In the genomic region with DNA sequence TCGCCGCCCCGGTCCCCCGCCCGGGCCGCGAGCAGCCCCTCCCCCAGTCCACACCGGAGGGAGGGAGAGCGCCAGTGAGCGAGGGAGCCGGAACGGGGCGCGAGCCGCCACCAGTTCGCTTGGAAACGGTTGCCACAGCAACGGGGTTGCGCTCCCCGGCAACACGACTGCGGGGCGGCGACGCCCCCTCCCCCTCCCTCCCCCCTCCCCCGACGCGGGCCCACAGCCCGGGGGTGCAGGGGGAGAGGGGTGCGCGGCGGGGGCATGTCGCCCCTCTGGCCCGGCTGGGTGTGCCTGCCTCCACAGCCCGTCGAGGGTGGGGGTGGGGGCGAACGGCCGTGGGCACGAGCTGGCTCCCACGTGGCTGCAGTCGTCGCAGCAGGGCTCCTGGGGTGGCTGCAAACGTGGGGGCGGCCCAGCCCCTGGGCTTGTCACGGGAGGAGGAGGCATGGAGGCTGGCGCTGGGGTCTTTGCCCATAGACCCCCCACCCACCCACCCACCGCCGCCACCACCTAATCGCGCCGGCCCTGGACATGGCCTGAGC, we compare ENCODE assay signal across 8 cellular contexts. TPM values are rescaled to one million over a fixed set of nuclear protein-coding genes. Genes with fewer than 3 reads are reported as not detected.
DNase-seq lines count a peak whose midpoint lies in the region; ATAC-seq, FAIRE-seq and TF ChIP-seq lines count a peak whose summit lies in the region.

No MANE protein-coding gene starts in this region.

- H3K4me2 ChIP-seq in fibroblast of lung (ENCODE audit: extremely low read depth, insufficient read depth, low read length) (peak overlapping the region; percentile 64), neural progenitor cell (peak overlapping the region; percentile 80)

- DNase-seq in BE2C (peak; percentile 87), NCI-H774 (lab: John Stamatoyannopoulos, UW) (peak; percentile 56), fibroblast of lung (ENCODE audit: low read depth in 2 of 2) (peak; percentile 36 to 53), neural progenitor cell (ENCODE audit: low spot score) (peak; percentile 94), urothelium cell line (ENCODE audit: low spot score) (peak; percentile 75)
- DNase-seq in activated T-cell treated with anti-CD3 and anti-CD28 coated beads, Interleukin-2, amount 50 U/mL, for 72 hours, result peak; percentile 63 to 69

- no peaks in the 10 kb centered on the region for H3K79me2 ChIP-seq in fibroblast of lung (ENCODE audit: control insufficient read depth, insufficient read depth, low read length)
- H3K79me2 ChIP-seq in neural progenitor cell (ENCODE audit: low read depth), result no peaks in the 10 kb centered on the region

- no peak for TF ChIP-seq CTCF in BE2C (IDR thresholded peaks at IDR 0.05; ENCODE audit: low read depth, low read length)
- no peak for TF ChIP-seq CTCF in fibroblast of lung (conservative IDR thresholded peaks at IDR 0.05 in 1 of 2, IDR thresholded peaks at IDR 0.05 in 1 of 2; ENCODE audit: low read depth in 1 of 2, low read length in 2 of 2)
- no peak for TF ChIP-seq CTCF in neural progenitor cell (IDR thresholded peaks at IDR 0.05)

- H3K27me3 Mint-ChIP-seq in activated T-cell treated with anti-CD3 and anti-CD28 coated beads, Interleukin-2, amount 50 U/mL, for 72 hours (ENCODE audit: low read depth), result no peaks in the 10 kb centered on the region
- H3K27me3 Mint-ChIP-seq in neural progenitor cell (ENCODE audit: insufficient read depth, low read depth), result peaks cover 14% of the 10 kb centered on the region

- H3K9me3 Mint-ChIP-seq in activated T-cell treated with anti-CD3 and anti-CD28 coated beads, Interleukin-2, amount 50 U/mL, for 72 hours, result no peaks in the 10 kb centered on the region
- no peaks in the 10 kb centered on the region for H3K9me3 Mint-ChIP-seq in neural progenitor cell

- peaks cover 43% of the 10 kb centered on the region for H3F3A ChIP-seq in neural progenitor cell (ENCODE audit: low read depth)

- H3K4me3 ChIP-seq in BE2C (ENCODE audit: low read depth, low read length), result peak overlapping the region; percentile 66
- peak overlapping the region in 3 of 4 experiments; percentile 39 to 69 (median 42) for H3K4me3 ChIP-seq in fibroblast of lung (replicated peaks in 1 of 4; ENCODE audit: control extremely low read depth in 1 of 4, insufficient read depth in 1 of 4, low read depth in 3 of 4, low read length in 4 of 4)
- peak overlapping the region; percentile 93 for H3K4me3 ChIP-seq in neural progenitor cell

- peak overlapping the region; percentile 73 for H3K9ac ChIP-seq in fibroblast of lung (ENCODE audit: insufficient read depth, low read length)
- H3K9ac ChIP-seq in neural progenitor cell, result no peak overlapping the region

- no peak for FAIRE-seq in urothelium cell line (lab: Jason Lieb, UNC)

- H3K36me3 Mint-ChIP-seq in activated T-cell treated with anti-CD3 and anti-CD28 coated beads, Interleukin-2, amount 50 U/mL, for 72 hours (ENCODE audit: insufficient read depth in 2 of 2), result peaks cover 0 to 2% of the 10 kb centered on the region in 2 donors
- H3K36me3 Mint-ChIP-seq in neural progenitor cell, result peaks cover 4% of the 10 kb centered on the region

- peaks cover 19% of the 10 kb centered on the region for H3K4me1 ChIP-seq in BE2C
- peaks cover 7% of the 10 kb centered on the region for H3K4me1 ChIP-seq in fibroblast of lung (ENCODE audit: control insufficient read depth, extremely low read depth, insufficient read depth, low read length)
- H3K4me1 ChIP-seq in neural progenitor cell, result peaks cover 17% of the 10 kb centered on the region

- H3K27ac ChIP-seq in fibroblast of lung (ENCODE audit: insufficient read depth, low read length) (no peak overlapping the region), neural progenitor cell (no peak overlapping the region)

- H3K27ac Mint-ChIP-seq in activated T-cell treated with anti-CD3 and anti-CD28 coated beads, Interleukin-2, amount 50 U/mL, for 72 hours, result no peak overlapping the region
- H3K27ac Mint-ChIP-seq in neural progenitor cell, result no peak overlapping the region

- no peaks in the 10 kb centered on the region for H4K20me1 ChIP-seq in fibroblast of lung (ENCODE audit: control insufficient read depth, extremely low read depth, insufficient read depth, low read length)
- H4K20me1 ChIP-seq in neural progenitor cell (ENCODE audit: low read depth), result peaks cover 19% of the 10 kb centered on the region

- H3K9me3 ChIP-seq in BE2C (no peaks in the 10 kb centered on the region), fibroblast of lung (ENCODE audit: control insufficient read depth, insufficient read depth, low read depth, low read length) (no peaks in the 10 kb centered on the region), neural progenitor cell (ENCODE audit: low read depth) (no peaks in the 10 kb centered on the region)

- peak; percentile 36 for ATAC-seq in GM19043 (IDR thresholded peaks at IDR 0.05; ENCODE audit: low read depth, unreplicated experiment)
- ATAC-seq in HG03175 (IDR thresholded peaks at IDR 0.05; ENCODE audit: unreplicated experiment), result peak; percentile 39
- peak; percentile 29 to 33 for ATAC-seq in activated T-cell treated with anti-CD3 and anti-CD28 coated beads, Interleukin-2, amount 50 U/mL, for 72 hours (replicated peaks in 1 of 2)

- H3K4me1 Mint-ChIP-seq in activated T-cell treated with anti-CD3 and anti-CD28 coated beads, Interleukin-2, amount 50 U/mL, for 72 hours (ENCODE audit: low read depth), result peaks cover 58% of the 10 kb centered on the region
- peaks cover 48% of the 10 kb centered on the region for H3K4me1 Mint-ChIP-seq in neural progenitor cell

- no peak overlapping the region for H2AFZ ChIP-seq in fibroblast of lung (ENCODE audit: low read length)
- peak overlapping the region; percentile 57 for H2AFZ ChIP-seq in neural progenitor cell (replicated peaks)

- no peaks in the 10 kb centered on the region for H3K27me3 ChIP-seq in BE2C
- H3K27me3 ChIP-seq in fibroblast of lung (ENCODE audit: control insufficient read depth, insufficient read depth, low read length), result no peaks in the 10 kb centered on the region
- no peaks in the 10 kb centered on the region for H3K27me3 ChIP-seq in neural progenitor cell

- peak overlapping the region; percentile 74 to 84 for H3K4me3 Mint-ChIP-seq in activated T-cell treated with anti-CD3 and anti-CD28 coated beads, Interleukin-2, amount 50 U/mL, for 72 hours
- peak overlapping the region; percentile 71 for H3K4me3 Mint-ChIP-seq in neural progenitor cell

- peaks cover 11% of the 10 kb centered on the region; the same call in 1 of the 2 replicates for H3K36me3 ChIP-seq in BE2C
- peaks cover 3% of the 10 kb centered on the region for H3K36me3 ChIP-seq in fibroblast of lung (ENCODE audit: control insufficient read depth, insufficient read depth, low read length)
- H3K36me3 ChIP-seq in neural progenitor cell, result no peaks in the 10 kb centered on the region

RNA-seq across cellular contexts. Expression of a gene that starts 0.5 kb away (rescaled TPM):
- polyA plus RNA-seq in BE2C (2012; ENCODE audit: insufficient read depth, insufficient read length, low read depth), result 84.9 TPM
- total RNA-seq in activated T-cell treated with anti-CD3 and anti-CD28 coated beads, Interleukin-2, amount 50 U/mL, for 72 hours, result 10 to 100 TPM; 12.1 to 16.0 TPM
- total RNA-seq in fibroblast of lung, result 2.1 and 2.3 TPM in 2 replicates
- polyA plus RNA-seq in fibroblast of lung, result 1.6 TPM in 2 replicates
- polyA plus RNA-seq in fibroblast of lung (2012), result 3.1 and 5.9 TPM in 2 replicates
- polyA minus RNA-seq in fibroblast of lung (ENCODE audit: low replicate concordance), result 0.78 and 1.9 TPM in 2 replicates
- 4.5 and 31.7 TPM in 2 replicates for total RNA-seq in neural progenitor cell (ENCODE audit: low replicate concordance)

RNA-seq across cellular contexts. Expression of a gene that starts 20.7 kb away (rescaled TPM):
- polyA plus RNA-seq in BE2C (2012; ENCODE audit: insufficient read depth, insufficient read length, low read depth), result 58.6 TPM
- total RNA-seq in activated T-cell treated with anti-CD3 and anti-CD28 coated beads, Interleukin-2, amount 50 U/mL, for 72 hours, result 100 to 1,000 TPM; 133 to 135 TPM
- total RNA-seq in fibroblast of lung (13.1 and 15.0 TPM in 2 replicates), neural progenitor cell (ENCODE audit: low replicate concordance) (24.0 and 50.6 TPM in 2 replicates)
- polyA plus RNA-seq in fibroblast of lung, result 15.8 and 23.4 TPM in 2 replicates
- 16.0 and 28.2 TPM in 2 replicates for polyA plus RNA-seq in fibroblast of lung (2012)
- polyA minus RNA-seq in fibroblast of lung (ENCODE audit: low replicate concordance), result 9.2 and 18.0 TPM in 2 replicates

RNA-seq across cellular contexts. Expression of a gene that starts 26.3 kb away (rescaled TPM):
- polyA plus RNA-seq in BE2C (2012; ENCODE audit: insufficient read depth, insufficient read length, low read depth), result 454 TPM
- 10 to 100 TPM; 69.5 to 98.8 TPM for total RNA-seq in activated T-cell treated with anti-CD3 and anti-CD28 coated beads, Interleukin-2, amount 50 U/mL, for 72 hours
- 96.4 and 102 TPM in 2 replicates for total RNA-seq in fibroblast of lung
- polyA plus RNA-seq in fibroblast of lung, result 138 and 181 TPM in 2 replicates
- 168 and 193 TPM in 2 replicates for polyA plus RNA-seq in fibroblast of lung (2012)
- polyA minus RNA-seq in fibroblast of lung (ENCODE audit: low replicate concordance), result 167 and 256 TPM in 2 replicates
- total RNA-seq in neural progenitor cell (ENCODE audit: low replicate concordance), result 113 and 338 TPM in 2 replicates

RNA-seq across cellular contexts. Expression of a gene that starts 37.8 kb away (rescaled TPM):
- polyA plus RNA-seq in BE2C (2012; ENCODE audit: insufficient read depth, insufficient read length, low read depth), result 68.2 TPM
- total RNA-seq in activated T-cell treated with anti-CD3 and anti-CD28 coated beads, Interleukin-2, amount 50 U/mL, for 72 hours, result 1 to 10 TPM; 6.5 to 6.7 TPM
- total RNA-seq in fibroblast of lung, result under 0.01 and 0.50 TPM in 2 replicates
- 0.10 and 0.19 TPM in 2 replicates for polyA plus RNA-seq in fibroblast of lung
- 0.35 and 0.46 TPM in 2 replicates for polyA plus RNA-seq in fibroblast of lung (2012)
- polyA minus RNA-seq in fibroblast of lung (ENCODE audit: low replicate concordance), result not detected in 2 replicates
- 2.0 TPM in 1 of 2 replicates, not detected in the other for total RNA-seq in neural progenitor cell (ENCODE audit: low replicate concordance)

RNA-seq across cellular contexts. Expression of a gene that starts 46.7 kb away (rescaled TPM):
- not detected for polyA plus RNA-seq in BE2C (2012; ENCODE audit: insufficient read depth, insufficient read length, low read depth)
- not detected for total RNA-seq in activated T-cell treated with anti-CD3 and anti-CD28 coated beads, Interleukin-2, amount 50 U/mL, for 72 hours
- not detected in 2 replicates for total RNA-seq in fibroblast of lung
- not detected in 2 replicates for polyA plus RNA-seq in fibroblast of lung
- polyA plus RNA-seq in fibroblast of lung (2012), result not detected in 2 replicates
- not detected in 2 replicates for polyA minus RNA-seq in fibroblast of lung (ENCODE audit: low replicate concordance)
- not detected in 2 replicates for total RNA-seq in neural progenitor cell (ENCODE audit: low replicate concordance)

Comparison
In these comparisons a context has a peak if more than half of its experiments do, and no peak if none do; other contexts are left out.
1. H3K4me3 ChIP-seq: peak in every context shown above with its lines; median percentile 93 in neural progenitor cell; 66 in BE2C; 42 in fibroblast of lung.